14 cellular contexts compared by ENCODE assay signal in genomic region chr21:22890656-22891055, GRCh38.
DNase-seq lines count a peak whose midpoint lies in the region; ATAC-seq and TF ChIP-seq lines count a peak whose summit lies in the region.
"Had no signal": no experiment of that assay in that cellular context is flagged by ENCODE, and none has a peak within 500 bp of the region (broad histone marks: within the 10 kb centered on the region; RNA-seq: fewer than 3 reads in every experiment).

No MANE protein-coding gene starts in this region.

- H3K27me3 Mint-ChIP-seq in activated CD8-positive, alpha-beta T cell treated with anti-CD3 and anti-CD28 coated beads, Interleukin-2, amount 10 ng/mL, durations not matched to agents 7 days and 5 days (ENCODE audit: low read depth) = no peaks in the 10 kb centered on the region
- H3K27me3 Mint-ChIP-seq: CD4-positive, alpha-beta T cell had no signal

- peak; percentile 11 for DNase-seq in NCI-H1105 treated with DMSO at 0.1 percent for 48 hours (lab: John Stamatoyannopoulos, UW)
- DNase-seq in NCI-H1105 (lab: John Stamatoyannopoulos, UW) = no peak
- DNase-seq in NCI-H69 (lab: John Stamatoyannopoulos, UW) = peak; percentile 41
- peak; percentile 16 for DNase-seq in epithelial cell of esophagus (ENCODE audit: low read depth)
- DNase-seq in stimulated activated CD8-positive, alpha-beta memory T cell treated with anti-CD3 and anti-CD28 coated beads, Interleukin-4, amount 100 ng/mL, for 48 hours = no peak
- DNase-seq in activated CD8-positive, alpha-beta T cell treated with anti-CD3 and anti-CD28 coated beads, Interleukin-2, amount 10 ng/mL, durations not matched to agents 7 days and 5 days = no peak
- no peak for DNase-seq in NAMALWA (ENCODE audit: low spot score)
- DNase-seq: AML-193; Caco-2; CD4-positive, alpha-beta T cell; GDM1; GM23248 had no signal

- H3K36me3 Mint-ChIP-seq in activated CD8-positive, alpha-beta T cell treated with anti-CD3 and anti-CD28 coated beads, Interleukin-2, amount 10 ng/mL, durations not matched to agents 7 days and 5 days (ENCODE audit: low read depth) = no peaks in the 10 kb centered on the region

- H3K4me3 Mint-ChIP-seq in activated CD8-positive, alpha-beta T cell treated with anti-CD3 and anti-CD28 coated beads, Interleukin-2, amount 10 ng/mL, durations not matched to agents 7 days and 5 days = no peak overlapping the region
- H3K4me3 Mint-ChIP-seq: CD4-positive, alpha-beta T cell had no signal

- H3K4me1 Mint-ChIP-seq in activated CD8-positive, alpha-beta T cell treated with anti-CD3 and anti-CD28 coated beads, Interleukin-2, amount 10 ng/mL, durations not matched to agents 7 days and 5 days (ENCODE audit: low read depth) = no peaks in the 10 kb centered on the region

- no peak overlapping the region for H3K27ac Mint-ChIP-seq in activated CD8-positive, alpha-beta T cell treated with anti-CD3 and anti-CD28 coated beads, Interleukin-2, amount 10 ng/mL, durations not matched to agents 7 days and 5 days
- H3K27ac Mint-ChIP-seq: CD4-positive, alpha-beta T cell had no signal

- H3K9me3 Mint-ChIP-seq in activated CD8-positive, alpha-beta T cell treated with anti-CD3 and anti-CD28 coated beads, Interleukin-2, amount 10 ng/mL, durations not matched to agents 7 days and 5 days (ENCODE audit: insufficient read depth) = no peaks in the 10 kb centered on the region

- POLR2A ChIA-PET in activated CD8-positive, alpha-beta T cell treated with anti-CD3 and anti-CD28 coated beads, Interleukin-2, amount 10 ng/mL, durations not matched to agents 7 days and 5 days (lab: Charles Lee) = no interaction called here

- no peak for ATAC-seq in activated CD8-positive, alpha-beta T cell treated with anti-CD3 and anti-CD28 coated beads, Interleukin-2, amount 10 ng/mL, durations not matched to agents 7 days and 5 days
- ATAC-seq: A549 had no signal

- H3K4me3 ChIP-seq in epithelial cell of esophagus (ENCODE audit: low read length) = no peak overlapping the region
- H3K4me3 ChIP-seq: A549, GM23248, HAP-1 had no signal

- TF ChIP-seq CTCF in epithelial cell of esophagus (IDR thresholded peaks at IDR 0.05; ENCODE audit: insufficient read depth, low read depth, low read length, missing control alignments) = no peak

- CTCF ChIA-PET in activated CD8-positive, alpha-beta T cell treated with anti-CD3 and anti-CD28 coated beads, Interleukin-2, amount 10 ng/mL, durations not matched to agents 7 days and 5 days (lab: Charles Lee) = no interaction called here

Comparison
In these comparisons a context has a peak if more than half of its experiments do, and no peak if none do; other contexts are left out.
1. DNase-seq: peak in NCI-H1105 treated with DMSO at 0.1 percent for 48 hours (single experiment), NCI-H69 (single experiment) and epithelial cell of esophagus (single experiment); none in NCI-H1105 (single experiment), stimulated activated CD8-positive, alpha-beta memory T cell treated with anti-CD3 and anti-CD28 coated beads, Interleukin-4, amount 100 ng/mL, for 48 hours (single experiment), activated CD8-positive, alpha-beta T cell treated with anti-CD3 and anti-CD28 coated beads, Interleukin-2, amount 10 ng/mL, durations not matched to agents 7 days and 5 days (single experiment) and NAMALWA (single experiment).